ENCODE assay signal across 36 cellular contexts in the genomic region with DNA sequence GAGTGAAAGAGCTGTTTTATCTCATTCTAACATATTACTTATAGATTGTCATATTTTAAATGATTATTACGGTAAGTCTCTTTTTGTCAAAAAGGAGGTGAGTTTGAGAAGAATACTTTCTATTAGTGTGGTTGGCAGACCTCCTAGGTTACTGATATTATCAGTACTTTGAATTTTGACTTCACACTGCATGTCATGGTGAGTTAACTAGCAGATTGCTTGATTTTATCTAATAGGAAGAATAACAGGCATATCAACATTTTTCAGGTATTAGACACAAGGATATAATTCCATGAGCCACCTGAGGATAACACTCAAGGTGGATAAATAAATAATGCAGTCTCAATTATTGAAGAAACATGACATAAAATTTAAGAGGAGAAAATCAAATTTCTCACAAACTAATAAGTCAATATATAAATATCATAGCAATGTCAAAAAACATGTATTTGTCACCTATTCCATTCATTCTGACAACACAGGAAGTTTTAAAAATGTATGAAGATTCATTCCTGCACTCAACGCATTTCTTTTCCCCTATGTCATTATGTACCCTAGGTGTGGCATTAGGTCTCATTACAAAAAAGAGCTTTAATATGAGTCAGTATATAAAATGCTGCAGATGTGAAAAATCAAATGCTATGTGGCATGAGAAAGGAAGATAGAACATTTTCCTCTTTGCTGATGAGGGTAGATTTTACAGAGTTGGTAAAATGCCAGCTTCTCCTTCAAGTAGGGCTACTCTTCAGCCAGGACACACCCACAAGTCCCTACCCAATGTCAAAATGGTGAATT.
"Had no signal": no experiment of that assay in that cellular context is flagged by ENCODE, and none has a peak within 500 bp of the region (broad histone marks: within the 10 kb centered on the region; RNA-seq: fewer than 3 reads in every experiment).

No MANE protein-coding gene starts in this region.

- H3K27me3 ChIP-seq: breast epithelium had no signal

- FAIRE-seq: RCC 7860 had no signal

- H3K4me1 ChIP-seq: breast epithelium had no signal

- H3K36me3 ChIP-seq: breast epithelium, WERI-Rb-1 had no signal

- H3K27ac ChIP-seq: breast epithelium, RWPE1, WERI-Rb-1 had no signal

- H3K4me3 ChIP-seq: breast epithelium had no signal

- DNase-seq: activated CD4-positive, alpha-beta memory T cell treated with anti-CD3 and anti-CD28 coated beads, Interleukin-2, amount 10 ng/mL, durations not matched to agents 7 days and 5 days; activated CD4-positive, alpha-beta T cell treated with anti-CD3 and anti-CD28 coated beads for 1 hour; activated CD4-positive, alpha-beta T cell treated with anti-CD3 and anti-CD28 coated beads for 48 hours; activated CD4-positive, CD25-positive, alpha-beta regulatory T cell; activated CD8-positive, alpha-beta memory T cell treated with anti-CD3 and anti-CD28 coated beads for 24 hours; activated CD8-positive, alpha-beta memory T cell treated with anti-CD3 and anti-CD28 coated beads, Interleukin-2, amount 10 ng/mL, durations not matched to agents 7 days and 5 days; activated CD8-positive, alpha-beta memory T cell treated with anti-CD3 and anti-CD28 coated beads, Interleukin-2, amount 50 U/mL, for 48 hours; activated effector memory CD4-positive, alpha-beta T cell treated with anti-CD3 and anti-CD28 coated beads, Interleukin-2, amount 50 U/mL, for 16 hours; activated naive CD4-positive, alpha-beta T cell; activated naive CD4-positive, alpha-beta T cell treated with anti-CD3 and anti-CD28 coated beads, Interleukin-2, amount 50 U/mL, for 16 hours; activated naive CD8-positive, alpha-beta T cell treated with anti-CD3 and anti-CD28 coated beads for 36 hours; activated T-cell treated with anti-CD3 and anti-CD28 coated beads, Interleukin-2, amount 50 U/mL, for 1 hour; activated T-cell treated with anti-CD3 and anti-CD28 coated beads, Interleukin-2, amount 50 U/mL, for 72 hours; amniotic stem cell; aorta; caudate nucleus; Karpas-422; KBM-7; MM.1S; MV-4-11; NCI-H1092; NCI-H1436 treated with DMSO at 0.1 percent for 48 hours; NCI-H1694 treated with DMSO at 0.1 percent for 48 hours; NCI-H2029; NCI-H345; NCI-H524 treated with DMSO at 0.1 percent for 48 hours; SIG-M5; T-cell; T-helper 17 cell; WERI-Rb-1 had no signal

- H3K9me3 ChIP-seq: breast epithelium had no signal

- ATAC-seq: activated CD8-positive, alpha-beta memory T cell treated with anti-CD3 and anti-CD28 coated beads, Interleukin-2, amount 10 ng/mL, durations not matched to agents 7 days and 5 days; activated T-cell treated with anti-CD3 and anti-CD28 coated beads, Interleukin-2, amount 50 U/mL, for 72 hours; activated T-helper 17 cell treated with anti-CD3 and anti-CD28 coated beads, Interleukin-2, amount 50 U/mL, for 72 hours; Right ventricle myocardium inferior; SK-N-SH treated with all-trans-retinoic acid at 6 μM for 48 hours; T-cell; T-helper 17 cell had no signal
